1 cellular context compared by ENCODE assay signal in the genomic region with DNA sequence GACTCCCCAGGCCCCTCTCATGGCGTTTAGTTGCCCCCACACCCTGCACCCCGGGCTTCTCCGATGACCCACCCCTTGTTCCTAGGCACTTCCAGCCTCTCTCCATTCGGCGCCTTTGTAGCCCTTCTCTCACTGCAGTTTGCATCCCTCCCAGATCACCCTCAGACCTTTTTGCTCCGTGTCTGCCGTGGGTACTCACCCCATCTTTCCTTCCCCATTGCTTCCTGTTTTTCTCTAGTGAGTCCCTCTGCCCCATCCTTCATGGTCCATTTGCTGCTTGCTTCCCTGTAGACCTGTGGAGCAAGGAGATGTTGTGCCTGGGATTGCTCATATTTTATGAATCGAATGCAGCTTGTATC.
A peak's percentile ranks its signal among the peaks of the same experiment; 100 is the strongest.
TF ChIP-seq lines count a peak whose summit lies in the region.

No MANE protein-coding gene starts in this region.

TF ChIP-seq in HepG2, 621 proteins besides CTCF, POLR2A, EP300 and RAD21:
- TF ChIP-seq, protein P1, sequence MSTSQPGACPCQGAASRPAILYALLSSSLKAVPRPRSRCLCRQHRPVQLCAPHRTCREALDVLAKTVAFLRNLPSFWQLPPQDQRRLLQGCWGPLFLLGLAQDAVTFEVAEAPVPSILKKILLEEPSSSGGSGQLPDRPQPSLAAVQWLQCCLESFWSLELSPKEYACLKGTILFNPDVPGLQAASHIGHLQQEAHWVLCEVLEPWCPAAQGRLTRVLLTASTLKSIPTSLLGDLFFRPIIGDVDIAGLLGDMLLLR (CRISPR knock-in tag; IDR thresholded peaks at IDR 0.05), result 0 out of 2 replicates have a peak, but pooled peaks have one; percentile 1
- TF ChIP-seq ZNF569 (CRISPR knock-in tag; IDR thresholded peaks at IDR 0.05; ENCODE audit: borderline replicate concordance) (0 out of 2 replicates have a peak, but pooled peaks have one; percentile 14), ZNF558 (CRISPR knock-in tag; IDR thresholded peaks at IDR 0.05; ENCODE audit: borderline replicate concordance) (0 out of 2 replicates have a peak, but pooled peaks have one; percentile 14), ZMYM2 (CRISPR knock-in tag; IDR thresholded peaks at IDR 0.05) (no peak), ZNF253 (CRISPR knock-in tag; IDR thresholded peaks at IDR 0.05; ENCODE audit: borderline replicate concordance) (no peak), HNRNPLL (IDR thresholded peaks at IDR 0.05; ENCODE audit: low read depth, low read length, poor library complexity, severe bottlenecking) (no peak)
- TF ChIP-seq, protein P2, sequence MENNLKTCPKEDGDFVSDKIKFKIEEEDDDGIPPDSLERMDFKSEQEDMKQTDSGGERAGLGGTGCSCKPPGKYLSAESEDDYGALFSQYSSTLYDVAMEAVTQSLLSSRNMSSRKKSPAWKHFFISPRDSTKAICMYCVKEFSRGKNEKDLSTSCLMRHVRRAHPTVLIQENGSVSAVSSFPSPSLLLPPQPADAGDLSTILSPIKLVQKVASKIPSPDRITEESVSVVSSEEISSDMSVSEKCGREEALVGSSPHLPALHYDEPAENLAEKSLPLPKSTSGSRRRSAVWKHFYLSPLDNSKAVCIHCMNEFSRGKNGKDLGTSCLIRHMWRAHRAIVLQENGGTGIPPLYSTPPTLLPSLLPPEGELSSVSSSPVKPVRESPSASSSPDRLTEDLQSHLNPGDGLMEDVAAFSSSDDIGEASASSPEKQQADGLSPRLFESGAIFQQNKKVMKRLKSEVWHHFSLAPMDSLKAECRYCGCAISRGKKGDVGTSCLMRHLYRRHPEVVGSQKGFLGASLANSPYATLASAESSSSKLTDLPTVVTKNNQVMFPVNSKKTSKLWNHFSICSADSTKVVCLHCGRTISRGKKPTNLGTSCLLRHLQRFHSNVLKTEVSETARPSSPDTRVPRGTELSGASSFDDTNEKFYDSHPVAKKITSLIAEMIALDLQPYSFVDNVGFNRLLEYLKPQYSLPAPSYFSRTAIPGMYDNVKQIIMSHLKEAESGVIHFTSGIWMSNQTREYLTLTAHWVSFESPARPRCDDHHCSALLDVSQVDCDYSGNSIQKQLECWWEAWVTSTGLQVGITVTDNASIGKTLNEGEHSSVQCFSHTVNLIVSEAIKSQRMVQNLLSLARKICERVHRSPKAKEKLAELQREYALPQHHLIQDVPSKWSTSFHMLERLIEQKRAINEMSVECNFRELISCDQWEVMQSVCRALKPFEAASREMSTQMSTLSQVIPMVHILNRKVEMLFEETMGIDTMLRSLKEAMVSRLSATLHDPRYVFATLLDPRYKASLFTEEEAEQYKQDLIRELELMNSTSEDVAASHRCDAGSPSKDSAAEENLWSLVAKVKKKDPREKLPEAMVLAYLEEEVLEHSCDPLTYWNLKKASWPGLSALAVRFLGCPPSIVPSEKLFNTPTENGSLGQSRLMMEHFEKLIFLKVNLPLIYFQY (CRISPR knock-in tag; IDR thresholded peaks at IDR 0.05; ENCODE audit: borderline replicate concordance), result no peak
TF ChIP-seq in HepG2: peak in this region for 3.
